In the genomic region with DNA sequence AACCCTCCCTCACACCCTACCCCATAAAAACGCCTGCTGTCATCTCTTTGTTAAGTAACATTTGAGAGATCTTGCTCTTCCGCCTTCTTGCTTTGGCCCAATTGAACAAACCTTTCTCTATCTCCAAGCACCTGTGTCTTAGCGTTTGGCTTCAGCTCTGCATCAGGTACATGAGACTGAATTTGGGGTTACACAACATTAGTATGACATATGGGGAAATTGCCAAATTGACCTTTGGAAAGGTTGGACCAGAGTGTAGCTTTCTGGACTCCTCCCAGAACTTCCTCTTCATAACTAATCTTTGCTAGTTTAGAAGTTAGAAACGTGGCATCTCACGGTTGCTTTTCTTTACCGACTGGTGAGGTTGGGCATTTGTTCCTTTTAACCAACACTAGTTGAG, we compare ENCODE assay signal across 17 cellular contexts. TPM values are rescaled to one million over a fixed set of nuclear protein-coding genes. Genes with fewer than 3 reads are reported as not detected.
DNase-seq lines count a peak whose midpoint lies in the region; ATAC-seq, FAIRE-seq and TF ChIP-seq lines count a peak whose summit lies in the region.
"Had no signal": no experiment of that assay in that cellular context is flagged by ENCODE, and none has a peak within 500 bp of the region (broad histone marks: within the 10 kb centered on the region; RNA-seq: fewer than 3 reads in every experiment).

No MANE protein-coding gene starts in this region.

- peaks cover 10 to 40% (median 22%) of the 10 kb centered on the region in 6 donors for H3K4me1 ChIP-seq in spleen

- no peaks in the 10 kb centered on the region for H3K9me3 ChIP-seq in spleen
- H3K9me3 ChIP-seq: HAP-1, SK-N-SH had no signal

- H3K4me3 ChIP-seq in spleen: peak overlapping the region in 1 of 8 donors; percentile 25
- H3K4me3 ChIP-seq: HAP-1 had no signal

- TF ChIP-seq CTCF in spleen (IDR thresholded peaks at IDR 0.05 in 8 of 11, conservative IDR thresholded peaks at IDR 0.05 in 3 of 11): no peak

- ATAC-seq in left lobe of liver: peak; percentile 54
- ATAC-seq: Panc1 had no signal

- peak; percentile 50 for DNase-seq in NOMO-1 treated with DMSO at 0.1 percent for 48 hours (lab: John Stamatoyannopoulos, UW; ENCODE audit: unreplicated experiment)
- DNase-seq in NOMO-1 treated with dmso at 0.1 percent for 144 hours (lab: John Stamatoyannopoulos, UW; ENCODE audit: unreplicated experiment): no peak
- peak; percentile 59 for DNase-seq in MV-4-11 (lab: John Stamatoyannopoulos, UW)
- no peak for DNase-seq in left lobe of liver (ENCODE audit: low spot score)
- DNase-seq in spleen: no peak
- DNase-seq in GM12891 (ENCODE audit: insufficient read length, low spot score): no peak
- no peak for DNase-seq in GM19240 (ENCODE audit: insufficient read length, low spot score)
- DNase-seq in iPS-NIHi7 (ENCODE audit: extremely low spot score): no peak
- DNase-seq: 8988T, COR-L47, NCI-H1048, NCI-H1436 treated with DMSO at 0.1 percent for 48 hours, NCI-H2029 treated with DMSO at 0.1 percent for 48 hours, NCI-H510A, SK-N-SH had no signal

- TF ChIP-seq POLR2A in spleen (IDR thresholded peaks at IDR 0.05) (no peak), GM12891 (IDR thresholded peaks at IDR 0.05; ENCODE audit: low read depth, low read length) (no peak)

- peaks cover 0 to 9% (median 0%) of the 10 kb centered on the region in 7 donors for H3K27me3 ChIP-seq in spleen (replicated peaks in 1 of 7)

- no peak for FAIRE-seq in GM12891 (lab: Jason Lieb, UNC)

- peak overlapping the region in 7 of 8 donors; percentile 24 to 84 (median 76) for H3K27ac ChIP-seq in spleen

- WGBS in spleen, 5 donors: 49 to 87% (median 80%) methylated on average over 6 of the region's 6 CpGs

- peaks cover 0 to 11% (median 2%) of the 10 kb centered on the region in 6 donors for H3K36me3 ChIP-seq in spleen

- intact Hi-C loops in spleen (cut with DNase I; ENCODE audit: low total_unique reads): no loop called here

TF ChIP-seq in GM12891, 5 proteins besides CTCF, POLR2A, EP300 and RAD21:
- TF ChIP-seq POU2F2 (IDR thresholded peaks at IDR 0.05; ENCODE audit: low read depth, low read length) (no peak), SPI1 (IDR thresholded peaks at IDR 0.05; ENCODE audit: low read depth, low read length) (no peak), TAF1 (IDR thresholded peaks at IDR 0.05; ENCODE audit: low read depth, low read length) (no peak), PAX5 (IDR thresholded peaks at IDR 0.05; ENCODE audit: insufficient read depth, low read length, severe bottlenecking) (no peak), POLR2AphosphoS5 (IDR thresholded peaks at IDR 0.05; ENCODE audit: low read depth, low read length) (no peak)

RNA-seq across cellular contexts. Expression of a gene that starts 3.5 kb away (rescaled TPM):
- 15.2 TPM for total RNA-seq in left lobe of liver
- 10 to 100 TPM; 40.2 to 55.3 (median 44.2) TPM for total RNA-seq in spleen
- polyA plus RNA-seq in spleen: 10 to 100 TPM; 16.2 to 38.8 (median 35.3) TPM
- 37.2 TPM for polyA plus RNA-seq in GM12891 (2012; ENCODE audit: low read depth, missing spikeins)

RNA-seq across cellular contexts. Expression of a gene that starts 12.3 kb away (rescaled TPM):
- total RNA-seq in left lobe of liver (17.3 TPM), spleen (10 to 100 TPM; 18.4 to 34.2 (median 24.6) TPM)
- polyA plus RNA-seq in spleen: 1 to 10 TPM; 3.7 to 5.0 (median 4.2) TPM
- polyA plus RNA-seq in GM12891 (2012; ENCODE audit: low read depth, missing spikeins): 5.8 TPM

RNA-seq across cellular contexts. Expression of a gene that starts 34.7 kb away (rescaled TPM):
- total RNA-seq in left lobe of liver (3.6 TPM), spleen (10 to 100 TPM in 5 of 7 donors, 1 to 10 TPM in 2; 6.0 to 17.7 (median 13.4) TPM)
- polyA plus RNA-seq in spleen: 1 to 10 TPM; 5.8 to 6.4 (median 6.0) TPM
- 5.0 TPM for polyA plus RNA-seq in GM12891 (2012; ENCODE audit: low read depth, missing spikeins)

Comparison
In these comparisons a context has a peak if more than half of its experiments do, and no peak if none do; other contexts are left out.
1. DNase-seq: peak in NOMO-1 treated with DMSO at 0.1 percent for 48 hours (single experiment) and MV-4-11 (single experiment); none in NOMO-1 treated with dmso at 0.1 percent for 144 hours (single experiment), left lobe of liver (single experiment), spleen (single experiment), GM12891 (single experiment), GM19240 (single experiment) and iPS-NIHi7 (single experiment).